Comparison of ENCODE assay signal across 8 cellular contexts in the genomic region with DNA sequence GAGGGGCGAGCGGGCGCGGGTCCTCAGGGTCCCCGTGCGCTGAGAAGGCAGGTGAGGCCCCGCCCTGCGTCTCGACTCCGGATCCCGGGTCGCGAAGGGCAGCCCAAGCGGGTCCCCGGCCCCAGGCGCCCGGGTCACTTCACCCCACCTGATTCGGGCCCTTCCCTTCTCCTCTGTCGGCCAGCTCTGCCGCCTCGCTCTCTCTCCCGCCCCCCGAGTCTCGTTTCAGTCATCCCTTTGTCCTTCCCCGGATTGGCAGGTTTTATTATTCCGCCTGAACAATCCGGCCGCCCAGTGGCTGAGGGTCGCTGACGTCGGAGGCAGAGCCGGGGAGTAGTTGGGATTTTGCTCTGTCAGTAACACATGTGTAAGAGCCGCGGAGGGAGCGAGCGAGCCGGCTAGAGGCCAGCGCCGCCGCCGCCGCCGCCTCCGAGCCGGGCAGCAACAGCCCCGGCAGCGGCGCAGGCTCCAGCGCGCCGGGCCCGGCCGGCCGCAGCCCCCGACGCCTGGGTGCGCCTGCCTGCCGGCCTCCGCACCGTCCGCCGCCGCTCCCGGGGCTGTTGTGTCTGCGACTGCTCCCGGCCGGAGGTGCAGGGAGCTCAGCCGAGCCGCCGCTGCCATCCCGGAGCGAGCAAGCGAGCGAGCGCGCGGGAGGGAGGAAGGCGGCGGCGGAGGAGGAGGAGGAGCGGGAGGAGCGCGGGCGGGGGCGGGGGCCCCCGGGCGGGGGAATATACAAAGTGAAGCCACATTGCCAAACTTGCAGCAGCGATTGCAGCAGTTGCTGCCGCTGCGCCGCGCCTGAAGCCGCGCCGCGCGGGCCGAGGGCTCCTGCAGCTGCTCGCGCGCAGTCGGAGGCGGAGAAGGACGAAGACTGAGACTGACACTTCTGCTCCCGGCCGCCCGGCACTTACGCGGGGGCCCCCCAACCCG. TPM values are rescaled to one million over a fixed set of nuclear protein-coding genes. Genes with fewer than 3 reads are reported as not detected.
DNase-seq lines count a peak whose midpoint lies in the region; ATAC-seq and TF ChIP-seq lines count a peak whose summit lies in the region.

A gene with protein sequence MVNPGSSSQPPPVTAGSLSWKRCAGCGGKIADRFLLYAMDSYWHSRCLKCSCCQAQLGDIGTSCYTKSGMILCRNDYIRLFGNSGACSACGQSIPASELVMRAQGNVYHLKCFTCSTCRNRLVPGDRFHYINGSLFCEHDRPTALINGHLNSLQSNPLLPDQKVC (plus strand): TSS at position 760 of the 930 bp plus-strand sequence. CDS start 3,136 bp downstream, outside the sequence.

- H3K27ac Mint-ChIP-seq in CD4-positive, alpha-beta memory T cell: peak within 1 kb of the TSS; percentile 91 to 98 (median 95)
- H3K27ac Mint-ChIP-seq in activated CD4-positive, alpha-beta memory T cell treated with anti-CD3 and anti-CD28 coated beads for 36 hours: peak within 1 kb of the TSS; percentile 85

- peak; percentile 80 to 91 (median 82) for DNase-seq in CD4-positive, alpha-beta memory T cell
- DNase-seq in HK-2 (ENCODE audit: unreplicated experiment) (peak; percentile 95), NCI-H82 treated with DMSO at 0.1 percent for 48 hours (lab: John Stamatoyannopoulos, UW; ENCODE audit: unreplicated experiment) (peak; percentile 93), dermis microvascular lymphatic vessel endothelial cell (ENCODE audit: low read depth in 2 of 2) (peak; percentile 94 to 99)
- peak; percentile 93 for DNase-seq in activated CD4-positive, alpha-beta memory T cell treated with anti-CD3 and anti-CD28 coated beads for 36 hours
- DNase-seq in stimulated activated CD4-positive, alpha-beta T cell treated with anti-CD3 and anti-CD28 coated beads, Interleukin-4, amount 100 ng/mL, for 24 hours: peak; percentile 86

- CTCF ChIA-PET in CD4-positive, alpha-beta memory T cell (lab: Charles Lee; ENCODE audit: partially characterized antibody): interaction anchor here (1.7 to 4.7 kb wide), 5 partner anchors 7 to 625 kb away, joined by 7 to 48 read pairs (median 17); no protein-coding TSS in a partner anchor
- CTCF ChIA-PET in activated CD4-positive, alpha-beta memory T cell treated with anti-CD3 and anti-CD28 coated beads for 36 hours (lab: Charles Lee): interaction anchor here (0.6 to 4.0 kb wide), 2 partner anchors 78 to 625 kb away, joined by 3 to 42 read pairs; no protein-coding TSS in a partner anchor

- H3K27me3 Mint-ChIP-seq in CD4-positive, alpha-beta memory T cell: peaks cover 0 to 1% of the 10 kb centered on the region in 2 donors
- peaks cover 8% of the 10 kb centered on the region for H3K27me3 Mint-ChIP-seq in activated CD4-positive, alpha-beta memory T cell treated with anti-CD3 and anti-CD28 coated beads for 36 hours

- H3K9ac ChIP-seq in liver (ENCODE audit: low read depth in 1 of 2, low read length in 2 of 2): peak within 1 kb of the TSS; percentile 82 to 95

- peak in 1 of 2 donors; percentile 34 for TF ChIP-seq RAD21 in liver (IDR thresholded peaks at IDR 0.05)

- intact Hi-C loops in CD4-positive, alpha-beta memory T cell (cut with micrococcal nuclease): loop anchor here (1.0 to 10.0 kb wide), 3 partner anchors 326 to 1356 kb away; a partner anchor contains a TSS
- intact Hi-C loops in activated CD4-positive, alpha-beta memory T cell treated with anti-CD3 and anti-CD28 coated beads for 36 hours (cut with micrococcal nuclease): loop anchor here (1.0 to 5.0 kb wide), 5 partner anchors 121 to 1356 kb away; a partner anchor contains a TSS

- peak; percentile 18 for TF ChIP-seq CTCF in liver (IDR thresholded peaks at IDR 0.05; ENCODE audit: low read depth, low read length, missing input control)

- H3K9me3 ChIP-seq in CD4-positive, alpha-beta memory T cell (ENCODE audit: control insufficient read depth in 1 of 2, low read length in 2 of 2): no peaks in the 10 kb centered on the region
- no peaks in the 10 kb centered on the region for H3K9me3 ChIP-seq in liver (ENCODE audit: control insufficient read depth in 4 of 4, low read length in 3 of 4)

- H3K4me1 ChIP-seq in CD4-positive, alpha-beta memory T cell (ENCODE audit: insufficient read depth, low read length): peaks cover 31% of the 10 kb centered on the region
- H3K4me1 ChIP-seq in liver (ENCODE audit: control insufficient read depth in 4 of 4, insufficient read depth in 4 of 4, low read length in 3 of 4): peaks cover 0 to 31% (median 20%) of the 10 kb centered on the region in 4 donors

- no peaks in the 10 kb centered on the region for H3K27me3 ChIP-seq in CD4-positive, alpha-beta memory T cell (ENCODE audit: insufficient read depth, low read length)
- no peaks in the 10 kb centered on the region for H3K27me3 ChIP-seq in liver (ENCODE audit: control insufficient read depth in 4 of 4, insufficient read depth in 4 of 4, low read length in 3 of 4)

- peak; percentile 74 for ATAC-seq in GM19455 (IDR thresholded peaks at IDR 0.05; ENCODE audit: unreplicated experiment)

- peaks cover 0 to 15% of the 10 kb centered on the region in 2 donors for H3K36me3 Mint-ChIP-seq in CD4-positive, alpha-beta memory T cell
- H3K36me3 Mint-ChIP-seq in activated CD4-positive, alpha-beta memory T cell treated with anti-CD3 and anti-CD28 coated beads for 36 hours: peaks cover 12% of the 10 kb centered on the region

- WGBS in liver: under 1% methylated on average over 110 of the region's 110 CpGs

- H3K9me3 Mint-ChIP-seq in CD4-positive, alpha-beta memory T cell: no peaks in the 10 kb centered on the region
- H3K9me3 Mint-ChIP-seq in activated CD4-positive, alpha-beta memory T cell treated with anti-CD3 and anti-CD28 coated beads for 36 hours: no peaks in the 10 kb centered on the region

- peak within 1 kb of the TSS; percentile 55 to 71 for H3K4me3 ChIP-seq in CD4-positive, alpha-beta memory T cell (ENCODE audit: low read length in 2 of 2)
- peak within 1 kb of the TSS; percentile 62 to 86 (median 67) for H3K4me3 ChIP-seq in liver (ENCODE audit: low read depth in 1 of 3, low read length in 3 of 3)

- H3K36me3 ChIP-seq in CD4-positive, alpha-beta memory T cell (ENCODE audit: insufficient read depth, low read length): no peaks in the 10 kb centered on the region
- H3K36me3 ChIP-seq in liver (ENCODE audit: control insufficient read depth in 4 of 4, insufficient read depth in 3 of 4, low read depth in 1 of 4, low read length in 3 of 4): no peaks in the 10 kb centered on the region

- POLR2A ChIA-PET in CD4-positive, alpha-beta memory T cell (lab: Charles Lee; ENCODE audit: partially characterized antibody): interaction anchor here (0.6 to 4.8 kb wide), 7 partner anchors 23 to 626 kb away, joined by 3 to 42 read pairs (median 8); a partner anchor contains a TSS
- POLR2A ChIA-PET in activated CD4-positive, alpha-beta memory T cell treated with anti-CD3 and anti-CD28 coated beads for 36 hours (lab: Charles Lee): interaction anchor here (1.0 to 1.5 kb wide), 5 partner anchors 11 to 122 kb away, joined by 3 to 5 read pairs (median 3); no protein-coding TSS in a partner anchor

- H3K4me1 Mint-ChIP-seq in CD4-positive, alpha-beta memory T cell: peaks cover 25 to 50% (median 35%) of the 10 kb centered on the region in 4 donors
- peaks cover 32% of the 10 kb centered on the region for H3K4me1 Mint-ChIP-seq in activated CD4-positive, alpha-beta memory T cell treated with anti-CD3 and anti-CD28 coated beads for 36 hours (ENCODE audit: low read depth)

- H3K27ac ChIP-seq in CD4-positive, alpha-beta memory T cell (ENCODE audit: low read depth, low read length): peak within 1 kb of the TSS; percentile 69
- H3K27ac ChIP-seq in liver (ENCODE audit: low read depth in 1 of 2, low read length in 2 of 2): peak within 1 kb of the TSS; percentile 94 to 96

- peak within 1 kb of the TSS; percentile 96 to 98 (median 97) for H3K4me3 Mint-ChIP-seq in CD4-positive, alpha-beta memory T cell
- H3K4me3 Mint-ChIP-seq in activated CD4-positive, alpha-beta memory T cell treated with anti-CD3 and anti-CD28 coated beads for 36 hours: peak within 1 kb of the TSS; percentile 89

TF ChIP-seq in liver, 16 proteins besides CTCF, POLR2A, EP300 and RAD21:
- TF ChIP-seq SP1 (IDR thresholded peaks at IDR 0.05) (peak; percentile 81), YY1 (IDR thresholded peaks at IDR 0.05) (peak; percentile 64), TAF1 (conservative IDR thresholded peaks at IDR 0.05) (peak; percentile 74), NR2F2 (IDR thresholded peaks at IDR 0.05) (no peak), HNF4A (conservative IDR thresholded peaks at IDR 0.05) (peak in 1 of 2 donors; percentile 11)
- TF ChIP-seq, protein P1, sequence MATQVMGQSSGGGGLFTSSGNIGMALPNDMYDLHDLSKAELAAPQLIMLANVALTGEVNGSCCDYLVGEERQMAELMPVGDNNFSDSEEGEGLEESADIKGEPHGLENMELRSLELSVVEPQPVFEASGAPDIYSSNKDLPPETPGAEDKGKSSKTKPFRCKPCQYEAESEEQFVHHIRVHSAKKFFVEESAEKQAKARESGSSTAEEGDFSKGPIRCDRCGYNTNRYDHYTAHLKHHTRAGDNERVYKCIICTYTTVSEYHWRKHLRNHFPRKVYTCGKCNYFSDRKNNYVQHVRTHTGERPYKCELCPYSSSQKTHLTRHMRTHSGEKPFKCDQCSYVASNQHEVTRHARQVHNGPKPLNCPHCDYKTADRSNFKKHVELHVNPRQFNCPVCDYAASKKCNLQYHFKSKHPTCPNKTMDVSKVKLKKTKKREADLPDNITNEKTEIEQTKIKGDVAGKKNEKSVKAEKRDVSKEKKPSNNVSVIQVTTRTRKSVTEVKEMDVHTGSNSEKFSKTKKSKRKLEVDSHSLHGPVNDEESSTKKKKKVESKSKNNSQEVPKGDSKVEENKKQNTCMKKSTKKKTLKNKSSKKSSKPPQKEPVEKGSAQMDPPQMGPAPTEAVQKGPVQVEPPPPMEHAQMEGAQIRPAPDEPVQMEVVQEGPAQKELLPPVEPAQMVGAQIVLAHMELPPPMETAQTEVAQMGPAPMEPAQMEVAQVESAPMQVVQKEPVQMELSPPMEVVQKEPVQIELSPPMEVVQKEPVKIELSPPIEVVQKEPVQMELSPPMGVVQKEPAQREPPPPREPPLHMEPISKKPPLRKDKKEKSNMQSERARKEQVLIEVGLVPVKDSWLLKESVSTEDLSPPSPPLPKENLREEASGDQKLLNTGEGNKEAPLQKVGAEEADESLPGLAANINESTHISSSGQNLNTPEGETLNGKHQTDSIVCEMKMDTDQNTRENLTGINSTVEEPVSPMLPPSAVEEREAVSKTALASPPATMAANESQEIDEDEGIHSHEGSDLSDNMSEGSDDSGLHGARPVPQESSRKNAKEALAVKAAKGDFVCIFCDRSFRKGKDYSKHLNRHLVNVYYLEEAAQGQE (IDR thresholded peaks at IDR 0.05): peak; percentile 59
- TF ChIP-seq, protein P2, sequence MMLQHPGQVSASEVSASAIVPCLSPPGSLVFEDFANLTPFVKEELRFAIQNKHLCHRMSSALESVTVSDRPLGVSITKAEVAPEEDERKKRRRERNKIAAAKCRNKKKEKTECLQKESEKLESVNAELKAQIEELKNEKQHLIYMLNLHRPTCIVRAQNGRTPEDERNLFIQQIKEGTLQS (IDR thresholded peaks at IDR 0.05): no peak

RNA-seq across cellular contexts. Expression of the gene that starts here (rescaled TPM):
- 10 to 100 TPM; 25.0 TPM for total RNA-seq in CD4-positive, alpha-beta memory T cell
- 10 to 100 TPM; 19.6 to 24.7 TPM for polyA plus RNA-seq in CD4-positive, alpha-beta memory T cell
- 10 to 100 TPM; 23.0 to 24.1 TPM for total RNA-seq in activated CD4-positive, alpha-beta memory T cell treated with anti-CD3 and anti-CD28 coated beads for 36 hours
- 12.5 and 14.4 TPM in 2 replicates for total RNA-seq in dermis microvascular lymphatic vessel endothelial cell
- total RNA-seq in liver: 10 to 100 TPM; 17.5 to 23.2 TPM
- 10 to 100 TPM; 16.8 to 18.1 TPM for polyA plus RNA-seq in liver

Comparison
In these comparisons a context has a peak if more than half of its experiments do, and no peak if none do; other contexts are left out.
1. Peak in every context shown above with its lines: DNase-seq, ATAC-seq, H3K4me3 ChIP-seq and H3K27ac ChIP-seq.